Comparison of ENCODE assay signal across 8 cellular contexts in genomic region chr6:36545767-36546663, GRCh38. TPM values are rescaled to one million over a fixed set of nuclear protein-coding genes. Genes with fewer than 3 reads are reported as not detected.
DNase-seq lines count a peak whose midpoint lies in the region; ATAC-seq and TF ChIP-seq lines count a peak whose summit lies in the region.

No MANE protein-coding gene starts in this region.

- no peaks in the 10 kb centered on the region for H3K9me3 Mint-ChIP-seq in activated CD8-positive, alpha-beta memory T cell treated with anti-CD3 and anti-CD28 coated beads, Interleukin-2, amount 10 ng/mL, durations not matched to agents 7 days and 5 days (ENCODE audit: low read depth)
- H3K9me3 Mint-ChIP-seq in immature natural killer cell, result no peaks in the 10 kb centered on the region

- H3F3A ChIP-seq in PC-9 (ENCODE audit: insufficient read depth, low read depth), result no peaks in the 10 kb centered on the region; the same call in 1 of the 2 replicates

- peak; percentile 48 for DNase-seq in activated CD8-positive, alpha-beta memory T cell treated with anti-CD3 and anti-CD28 coated beads, Interleukin-2, amount 10 ng/mL, durations not matched to agents 7 days and 5 days
- no peak for DNase-seq in activated CD8-positive, alpha-beta memory T cell treated with anti-CD3 and anti-CD28 coated beads, Interleukin-2, amount 50 U/mL, for 48 hours
- no peak for DNase-seq in PC-9
- peak; percentile 7 for DNase-seq in brain microvascular endothelial cell
- peak; percentile 18 to 22 (median 21) for DNase-seq in immature natural killer cell
- no peak for DNase-seq in spleen
- DNase-seq in mesenteric fat pad (ENCODE audit: low spot score), result no peak

- WGBS in spleen, 5 donors, result 8 to 10% (median 9%) methylated on average over 13 of the region's 13 CpGs

- H3K9me2 ChIP-seq in PC-9 (ENCODE audit: insufficient read depth), result no peaks in the 10 kb centered on the region

- peak; percentile 10 for ATAC-seq in activated CD8-positive, alpha-beta memory T cell treated with anti-CD3 and anti-CD28 coated beads, Interleukin-2, amount 10 ng/mL, durations not matched to agents 7 days and 5 days
- no peak for ATAC-seq in GM21576 (IDR thresholded peaks at IDR 0.05; ENCODE audit: unreplicated experiment)

- peaks cover 16% of the 10 kb centered on the region for H3K36me3 Mint-ChIP-seq in activated CD8-positive, alpha-beta memory T cell treated with anti-CD3 and anti-CD28 coated beads, Interleukin-2, amount 10 ng/mL, durations not matched to agents 7 days and 5 days
- H3K36me3 Mint-ChIP-seq in immature natural killer cell, result peaks cover 4 to 11% (median 10%) of the 10 kb centered on the region in 3 donors

- TF ChIP-seq POLR2A in spleen (IDR thresholded peaks at IDR 0.05), result no peak

- H3K36me3 ChIP-seq in PC-9 (ENCODE audit: low read depth) (peaks cover 9% of the 10 kb centered on the region), brain microvascular endothelial cell (replicated peaks) (no peaks in the 10 kb centered on the region), spleen (peaks cover 0 to 10% (median 3%) of the 10 kb centered on the region in 6 donors)

- no peaks in the 10 kb centered on the region for H3K9me3 ChIP-seq in PC-9 (ENCODE audit: insufficient read depth, low read depth)
- H3K9me3 ChIP-seq in spleen, result no peaks in the 10 kb centered on the region

- H3K4me1 ChIP-seq in PC-9 (replicated peaks; ENCODE audit: insufficient read depth) (peaks cover 37% of the 10 kb centered on the region), spleen (peaks cover 39 to 80% (median 58%) of the 10 kb centered on the region in 6 donors)

- H3K79me2 ChIP-seq in PC-9 (ENCODE audit: low read depth), result peaks cover 62% of the 10 kb centered on the region

- peak overlapping the region; percentile 99 for H3K4me3 Mint-ChIP-seq in activated CD8-positive, alpha-beta memory T cell treated with anti-CD3 and anti-CD28 coated beads, Interleukin-2, amount 10 ng/mL, durations not matched to agents 7 days and 5 days
- H3K4me3 Mint-ChIP-seq in immature natural killer cell, result peak overlapping the region; percentile 96 to 99 (median 99)

- H3K27ac ChIP-seq in PC-9, result peak overlapping the region; percentile 51
- H3K27ac ChIP-seq in brain microvascular endothelial cell, result peak overlapping the region; percentile 64
- peak overlapping the region; percentile 86 to 97 (median 94) for H3K27ac ChIP-seq in spleen

- H3K27me3 ChIP-seq in PC-9 (ENCODE audit: insufficient read depth, low read depth) (no peaks in the 10 kb centered on the region), brain microvascular endothelial cell (replicated peaks) (no peaks in the 10 kb centered on the region), spleen (replicated peaks in 1 of 7) (no peaks in the 10 kb centered on the region)

- peak overlapping the region; percentile 93 for H3K27ac Mint-ChIP-seq in activated CD8-positive, alpha-beta memory T cell treated with anti-CD3 and anti-CD28 coated beads, Interleukin-2, amount 10 ng/mL, durations not matched to agents 7 days and 5 days
- peak overlapping the region; percentile 97 to 99 (median 98) for H3K27ac Mint-ChIP-seq in immature natural killer cell

- peak overlapping the region; percentile 92 for H3K4me3 ChIP-seq in PC-9
- H3K4me3 ChIP-seq in brain microvascular endothelial cell (ENCODE audit: low read depth, low read length), result peak overlapping the region; percentile 95
- H3K4me3 ChIP-seq in spleen, result peak overlapping the region; percentile 63 to 93 (median 78)

- peaks cover 48% of the 10 kb centered on the region for H3K4me1 Mint-ChIP-seq in activated CD8-positive, alpha-beta memory T cell treated with anti-CD3 and anti-CD28 coated beads, Interleukin-2, amount 10 ng/mL, durations not matched to agents 7 days and 5 days
- peaks cover 53 to 68% of the 10 kb centered on the region in 2 donors for H3K4me1 Mint-ChIP-seq in immature natural killer cell

- H4K20me1 ChIP-seq in PC-9 (ENCODE audit: insufficient read depth), result peaks cover 10% of the 10 kb centered on the region; the same call in 1 of the 2 replicates

- H3K4me2 ChIP-seq in PC-9, result peak overlapping the region; percentile 94

- H3K27me3 Mint-ChIP-seq in activated CD8-positive, alpha-beta memory T cell treated with anti-CD3 and anti-CD28 coated beads, Interleukin-2, amount 10 ng/mL, durations not matched to agents 7 days and 5 days, result no peaks in the 10 kb centered on the region
- H3K27me3 Mint-ChIP-seq in immature natural killer cell (ENCODE audit: low read depth in 3 of 3), result peaks cover 16 to 17% (median 17%) of the 10 kb centered on the region in 3 donors

- TF ChIP-seq CTCF in PC-9 (conservative IDR thresholded peaks at IDR 0.05) (no peak), brain microvascular endothelial cell (IDR thresholded peaks at IDR 0.05; ENCODE audit: low read depth, low read length, missing control alignments) (no peak), spleen (IDR thresholded peaks at IDR 0.05 in 8 of 11, conservative IDR thresholded peaks at IDR 0.05 in 3 of 11) (no peak)

- intact Hi-C loops in PC-9 (cut with micrococcal nuclease; ENCODE audit: unreplicated experiment) (no loop called here), spleen (cut with DNase I; ENCODE audit: low total_unique reads) (loop anchor here (10.0 kb wide), 1 partner anchor 49 kb away; the partner anchor contains the start of gene SRSF3)

- POLR2A ChIA-PET in PC-9 (lab: Charles Lee; ENCODE audit: unreplicated experiment), result interaction anchor here (0.8 to 1.0 kb wide), 2 partner anchors 31 to 34 kb away, joined by 4 to 12 read pairs; no protein-coding TSS in a partner anchor

- CTCF ChIA-PET in activated CD8-positive, alpha-beta memory T cell treated with anti-CD3 and anti-CD28 coated beads, Interleukin-2, amount 10 ng/mL, durations not matched to agents 7 days and 5 days (lab: Charles Lee), result interaction anchor here (0.9 to 3.7 kb wide), 4 partner anchors 33 to 52 kb away, joined by 3 to 27 read pairs (median 6); partner anchors contain the start of gene SRSF3
- CTCF ChIA-PET in PC-9 (lab: Charles Lee), result interaction anchor here (0.7 kb wide), 1 partner anchor 246 kb away, joined by 14 read pairs; no protein-coding TSS in a partner anchor

- in situ Hi-C loops in brain microvascular endothelial cell (cut with HindIII; ENCODE audit: low pct_ligation_motif_present, low sequenced_read_pairs), result no loop called here

- BruUV-seq in PC-9 (replicated peaks; lab: Mats Ljungman, UMichigan), result TSS peak; percentile 72

- H2AFZ ChIP-seq in PC-9, result peak overlapping the region; percentile 89

RNA-seq across cellular contexts. Expression of gene STK38, which starts 1.3 kb away (rescaled TPM):
- total RNA-seq in activated CD8-positive, alpha-beta memory T cell treated with anti-CD3 and anti-CD28 coated beads, Interleukin-2, amount 10 ng/mL, durations not matched to agents 7 days and 5 days, result 10 to 100 TPM; 47.7 to 54.7 TPM
- total RNA-seq in PC-9 (2021), result 45.7 and 53.3 TPM in 2 replicates
- 100 to 1,000 TPM in 1 of 3 donors, 10 to 100 TPM in 2; 74.2 to 179 (median 81.2) TPM for polyA plus RNA-seq in immature natural killer cell
- 10 to 100 TPM; 30.5 to 51.8 (median 38.7) TPM for total RNA-seq in spleen
- polyA plus RNA-seq in spleen, result 10 to 100 TPM; 16.4 to 26.6 (median 19.6) TPM
- 31.2 TPM for total RNA-seq in mesenteric fat pad

RNA-seq across cellular contexts. Expression of gene SRSF3, which starts 48.1 kb away (rescaled TPM):
- total RNA-seq in activated CD8-positive, alpha-beta memory T cell treated with anti-CD3 and anti-CD28 coated beads, Interleukin-2, amount 10 ng/mL, durations not matched to agents 7 days and 5 days, result 100 to 1,000 TPM; 416 to 514 TPM
- total RNA-seq in PC-9 (2021), result 278 and 282 TPM in 2 replicates
- polyA plus RNA-seq in immature natural killer cell, result 100 to 1,000 TPM; 344 to 391 (median 379) TPM
- total RNA-seq in spleen, result 100 to 1,000 TPM in 6 of 7 donors, 10 to 100 TPM in 1; 93.8 to 271 (median 215) TPM
- 100 to 1,000 TPM; 121 to 224 (median 173) TPM for polyA plus RNA-seq in spleen
- 214 TPM for total RNA-seq in mesenteric fat pad

Comparison
In these comparisons a context has a peak if more than half of its experiments do, and no peak if none do; other contexts are left out.
1. DNase-seq: peak in activated CD8-positive, alpha-beta memory T cell treated with anti-CD3 and anti-CD28 coated beads, Interleukin-2, amount 10 ng/mL, durations not matched to agents 7 days and 5 days (single experiment), brain microvascular endothelial cell (single experiment) and immature natural killer cell (3 of 3); none in activated CD8-positive, alpha-beta memory T cell treated with anti-CD3 and anti-CD28 coated beads, Interleukin-2, amount 50 U/mL, for 48 hours (single experiment), PC-9 (0 of 2), spleen (single experiment) and mesenteric fat pad (single experiment).
2. Peak in every context shown above with its lines, with median percentiles within 50 percentile points of each other: H3K27ac ChIP-seq and H3K4me3 ChIP-seq.